ENCODE assay signal across 8 cellular contexts in the genomic region with DNA sequence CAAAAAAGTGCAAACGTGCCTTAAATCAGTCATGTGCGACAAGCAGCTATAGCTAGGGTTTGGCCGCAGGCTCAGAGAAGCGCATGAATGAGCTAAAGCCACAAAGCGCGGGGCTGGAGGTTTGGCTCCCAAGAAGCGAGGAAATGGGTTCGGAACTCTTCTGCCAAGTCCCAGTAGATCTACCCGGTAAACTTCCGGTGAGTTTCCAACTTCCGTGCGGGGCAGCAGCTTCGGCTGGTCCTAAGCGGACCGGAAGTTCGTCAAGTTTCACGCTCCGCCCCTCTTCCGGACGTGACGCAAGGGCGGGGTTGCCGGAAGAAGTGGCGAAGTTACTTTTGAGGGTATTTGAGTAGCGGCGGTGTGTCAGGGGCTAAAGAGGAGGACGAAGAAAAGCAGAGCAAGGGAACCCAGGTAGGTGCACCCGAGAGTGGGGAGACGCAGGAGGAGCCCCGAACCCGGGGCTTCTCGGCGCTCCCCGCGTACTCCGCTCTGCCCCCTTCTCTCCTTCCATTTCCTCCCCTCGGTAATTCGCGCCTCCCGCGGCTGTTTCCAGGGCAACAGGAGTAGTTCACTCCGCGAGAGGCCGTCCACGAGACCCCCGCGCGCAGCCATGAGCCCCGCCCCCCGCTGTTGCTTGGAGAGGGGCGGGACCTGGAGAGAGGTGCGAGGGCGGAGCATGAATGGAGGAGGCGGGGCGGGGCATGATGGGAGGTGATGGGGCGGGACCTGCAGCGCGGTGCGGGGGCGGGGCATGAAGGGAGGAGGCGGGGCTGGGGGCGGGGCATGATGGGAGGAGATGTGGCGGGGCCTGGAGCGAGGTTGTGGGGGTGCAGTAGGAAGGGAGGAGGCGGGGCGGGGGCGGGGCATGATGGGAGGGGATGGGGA. TPM values are rescaled to one million over a fixed set of nuclear protein-coding genes. Genes with fewer than 3 reads are reported as not detected.
DNase-seq lines count a peak whose midpoint lies in the region; ATAC-seq, FAIRE-seq and TF ChIP-seq lines count a peak whose summit lies in the region.

A gene (plus strand): TSS at position 292 of the 885 bp plus-strand sequence. CDS start 1,149 bp downstream, outside the sequence.

- peaks cover 14% of the 10 kb centered on the region for H4K20me1 ChIP-seq in PC-3 (ENCODE audit: low read length)

- no peak for TF ChIP-seq CTCF in D721Med (IDR thresholded peaks at IDR 0.05; ENCODE audit: insufficient read depth, missing control alignments)
- no peak for TF ChIP-seq CTCF in PC-3 (conservative IDR thresholded peaks at IDR 0.05; ENCODE audit: low read depth, low read length)
- TF ChIP-seq CTCF in epithelial cell of proximal tubule (conservative IDR thresholded peaks at IDR 0.05; ENCODE audit: low read depth, low read length) = no peak

- peak within 1 kb of the TSS; percentile 91 for H3K27ac ChIP-seq in PC-3 (ENCODE audit: low read length)

- BruUV-seq in PC-3 (replicated peaks; lab: Mats Ljungman, UMichigan) = TSS peak; percentile 84

- CTCF ChIA-PET in PC-3 (lab: Charles Lee) = no interaction called here

- peak within 1 kb of the TSS; percentile 72 for H3K4me3 ChIP-seq in PC-3 (ENCODE audit: low read length)
- H3K4me3 ChIP-seq in epithelial cell of proximal tubule (ENCODE audit: low read depth, low read length) = peak within 1 kb of the TSS; percentile 89

- POLR2A ChIA-PET in PC-3 (lab: Charles Lee; ENCODE audit: unreplicated experiment) = interaction anchor here (0.6 to 0.7 kb wide), 3 partner anchors 47 to 135 kb away, joined by 3 to 5 read pairs (median 4); a partner anchor contains a TSS

- H3K79me2 ChIP-seq in PC-3 (ENCODE audit: low read length) = peaks cover 8% of the 10 kb centered on the region; the same call in 1 of the 2 replicates

- H3K36me3 ChIP-seq in PC-3 (ENCODE audit: low read depth, low read length) = peaks cover 28% of the 10 kb centered on the region

- no peaks in the 10 kb centered on the region for H3K9me3 ChIP-seq in PC-3 (ENCODE audit: low read length)

- H3K4me2 ChIP-seq in PC-3 (ENCODE audit: low read length) = peak within 1 kb of the TSS; percentile 91

- peaks cover 14% of the 10 kb centered on the region for H3K4me1 ChIP-seq in PC-3 (ENCODE audit: insufficient read depth, low read length)

- no peaks in the 10 kb centered on the region for H3K27me3 ChIP-seq in PC-3 (ENCODE audit: low read length)

- peak; percentile 83 for DNase-seq in D721Med (ENCODE audit: insufficient read length, low spot score)
- DNase-seq in PC-3 = peak; percentile 99
- peak; percentile 92 for DNase-seq in activated T-cell treated with anti-CD3 and anti-CD28 coated beads for 48 hours (ENCODE audit: low read depth)
- DNase-seq in epithelial cell of proximal tubule (ENCODE audit: low read depth) = peak; percentile 81
- peak; percentile 97 for DNase-seq in mucosa of gallbladder (ENCODE audit: low spot score)
- DNase-seq in stimulated activated CD8-positive, alpha-beta memory T cell treated with anti-CD3 and anti-CD28 coated beads, Interleukin-4, amount 100 ng/mL, for 4 hours (ENCODE audit: low read depth in 2 of 2, low spot score in 1 of 2) = peak; percentile 87 to 91

- no peak for TF ChIP-seq RAD21 in Ishikawa (IDR thresholded peaks at IDR 0.05; ENCODE audit: low read depth)

- no peaks in the 10 kb centered on the region for H3K9me2 ChIP-seq in PC-3 (replicated peaks; ENCODE audit: low read length)

- H3K9ac ChIP-seq in PC-3 (ENCODE audit: low read length) = peak within 1 kb of the TSS; percentile 95

- H2AFZ ChIP-seq in PC-3 (ENCODE audit: low read length) = peak within 1 kb of the TSS; percentile 89

- no peak for TF ChIP-seq EP300 in Ishikawa (IDR thresholded peaks at IDR 0.05; ENCODE audit: borderline replicate concordance)

- no peaks in the 10 kb centered on the region for H3F3A ChIP-seq in PC-3 (ENCODE audit: low read length, unreplicated experiment)

- no peak for FAIRE-seq in D721Med (lab: Jason Lieb, UNC)

- peak; percentile 67 for ATAC-seq in GM21528 (IDR thresholded peaks at IDR 0.05; ENCODE audit: low FRiP score, unreplicated experiment)
- ATAC-seq in PC-3 = peak; percentile 91

- intact Hi-C loops in PC-3 (cut with micrococcal nuclease) = loop anchor here (1.0 kb wide), 1 partner anchor 135 kb away; a partner anchor contains a TSS

TF ChIP-seq in Ishikawa, 13 proteins besides CTCF, POLR2A, EP300 and RAD21:
- TF ChIP-seq, protein P1, sequence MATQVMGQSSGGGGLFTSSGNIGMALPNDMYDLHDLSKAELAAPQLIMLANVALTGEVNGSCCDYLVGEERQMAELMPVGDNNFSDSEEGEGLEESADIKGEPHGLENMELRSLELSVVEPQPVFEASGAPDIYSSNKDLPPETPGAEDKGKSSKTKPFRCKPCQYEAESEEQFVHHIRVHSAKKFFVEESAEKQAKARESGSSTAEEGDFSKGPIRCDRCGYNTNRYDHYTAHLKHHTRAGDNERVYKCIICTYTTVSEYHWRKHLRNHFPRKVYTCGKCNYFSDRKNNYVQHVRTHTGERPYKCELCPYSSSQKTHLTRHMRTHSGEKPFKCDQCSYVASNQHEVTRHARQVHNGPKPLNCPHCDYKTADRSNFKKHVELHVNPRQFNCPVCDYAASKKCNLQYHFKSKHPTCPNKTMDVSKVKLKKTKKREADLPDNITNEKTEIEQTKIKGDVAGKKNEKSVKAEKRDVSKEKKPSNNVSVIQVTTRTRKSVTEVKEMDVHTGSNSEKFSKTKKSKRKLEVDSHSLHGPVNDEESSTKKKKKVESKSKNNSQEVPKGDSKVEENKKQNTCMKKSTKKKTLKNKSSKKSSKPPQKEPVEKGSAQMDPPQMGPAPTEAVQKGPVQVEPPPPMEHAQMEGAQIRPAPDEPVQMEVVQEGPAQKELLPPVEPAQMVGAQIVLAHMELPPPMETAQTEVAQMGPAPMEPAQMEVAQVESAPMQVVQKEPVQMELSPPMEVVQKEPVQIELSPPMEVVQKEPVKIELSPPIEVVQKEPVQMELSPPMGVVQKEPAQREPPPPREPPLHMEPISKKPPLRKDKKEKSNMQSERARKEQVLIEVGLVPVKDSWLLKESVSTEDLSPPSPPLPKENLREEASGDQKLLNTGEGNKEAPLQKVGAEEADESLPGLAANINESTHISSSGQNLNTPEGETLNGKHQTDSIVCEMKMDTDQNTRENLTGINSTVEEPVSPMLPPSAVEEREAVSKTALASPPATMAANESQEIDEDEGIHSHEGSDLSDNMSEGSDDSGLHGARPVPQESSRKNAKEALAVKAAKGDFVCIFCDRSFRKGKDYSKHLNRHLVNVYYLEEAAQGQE (IDR thresholded peaks at IDR 0.05; ENCODE audit: low read depth) = no peak
- peak; percentile 61 for TF ChIP-seq TCF12 (IDR thresholded peaks at IDR 0.05; ENCODE audit: low read depth)
- no peak for TF ChIP-seq NFIC (IDR thresholded peaks at IDR 0.05)
- peak; percentile 28; the same call in 1 of the 2 replicates for TF ChIP-seq EGR1 (IDR thresholded peaks at IDR 0.05)
- TF ChIP-seq YY1 (IDR thresholded peaks at IDR 0.05; ENCODE audit: low read depth) = peak; percentile 58
- TF ChIP-seq, protein P2, sequence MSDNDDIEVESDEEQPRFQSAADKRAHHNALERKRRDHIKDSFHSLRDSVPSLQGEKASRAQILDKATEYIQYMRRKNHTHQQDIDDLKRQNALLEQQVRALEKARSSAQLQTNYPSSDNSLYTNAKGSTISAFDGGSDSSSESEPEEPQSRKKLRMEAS (IDR thresholded peaks at IDR 0.05) = peak; percentile 80
- no peak for TF ChIP-seq ZBTB7A (IDR thresholded peaks at IDR 0.05; ENCODE audit: low read depth)
- TF ChIP-seq CREB1 (IDR thresholded peaks at IDR 0.05; ENCODE audit: low read depth) = peak; percentile 91
- no peak for TF ChIP-seq CEBPB (IDR thresholded peaks at IDR 0.05)
- peak; percentile 78; the same call in 1 of the 2 replicates for TF ChIP-seq TAF1 (IDR thresholded peaks at IDR 0.05; ENCODE audit: low read depth)
- TF ChIP-seq FOXM1 (IDR thresholded peaks at IDR 0.05; ENCODE audit: borderline replicate concordance, low read depth) = no peak
- TF ChIP-seq TEAD4 (IDR thresholded peaks at IDR 0.05) = no peak
- TF ChIP-seq, protein P3, sequence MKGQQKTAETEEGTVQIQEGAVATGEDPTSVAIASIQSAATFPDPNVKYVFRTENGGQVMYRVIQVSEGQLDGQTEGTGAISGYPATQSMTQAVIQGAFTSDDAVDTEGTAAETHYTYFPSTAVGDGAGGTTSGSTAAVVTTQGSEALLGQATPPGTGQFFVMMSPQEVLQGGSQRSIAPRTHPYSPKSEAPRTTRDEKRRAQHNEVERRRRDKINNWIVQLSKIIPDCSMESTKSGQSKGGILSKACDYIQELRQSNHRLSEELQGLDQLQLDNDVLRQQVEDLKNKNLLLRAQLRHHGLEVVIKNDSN (IDR thresholded peaks at IDR 0.05) = peak; percentile 71

RNA-seq across cellular contexts. Expression of the gene that starts here (rescaled TPM):
- total RNA-seq in PC-3 (2014; rRNA removed) (130 and 152 TPM in 2 replicates), epithelial cell of proximal tubule (56.4 and 67.5 TPM in 2 replicates), mucosa of gallbladder (92.3 TPM)

Comparison
In these comparisons a context has a peak if more than half of its experiments do, and no peak if none do; other contexts are left out.
1. Peak in every context shown above with its lines: DNase-seq, ATAC-seq, H3K4me3 ChIP-seq and H3K27ac ChIP-seq.